Comparison of ENCODE assay signal across 8 cellular contexts in genomic region chr10:103759100-103759781, GRCh38.
DNase-seq lines count a peak whose midpoint lies in the region; ATAC-seq and TF ChIP-seq lines count a peak whose summit lies in the region.

No MANE protein-coding gene starts in this region.

- peaks cover 66% of the 10 kb centered on the region for H3K4me1 Mint-ChIP-seq in CD4-positive, alpha-beta T cell (ENCODE audit: low read depth)

- H3K9me3 ChIP-seq in CD4-positive, alpha-beta T cell (ENCODE audit: control insufficient read depth, low read length) = no peaks in the 10 kb centered on the region
- no peaks in the 10 kb centered on the region for H3K9me3 ChIP-seq in PC-9 (ENCODE audit: insufficient read depth, low read depth)
- no peaks in the 10 kb centered on the region for H3K9me3 ChIP-seq in breast epithelium
- no peaks in the 10 kb centered on the region for H3K9me3 ChIP-seq in subcutaneous abdominal adipose tissue (ENCODE audit: control insufficient read depth in 5 of 5, low read length in 5 of 5)

- TF ChIP-seq POLR2A in breast epithelium (IDR thresholded peaks at IDR 0.05) = no peak

- peaks cover 55% of the 10 kb centered on the region for H3F3A ChIP-seq in PC-9 (ENCODE audit: insufficient read depth, low read depth)

- no peaks in the 10 kb centered on the region for H3K36me3 ChIP-seq in PC-9 (ENCODE audit: low read depth)
- no peaks in the 10 kb centered on the region for H3K36me3 ChIP-seq in breast epithelium
- H3K36me3 ChIP-seq in subcutaneous abdominal adipose tissue (ENCODE audit: control insufficient read depth in 5 of 5, insufficient read depth in 5 of 5, low read length in 5 of 5) = no peaks in the 10 kb centered on the region

- intact Hi-C loops in CD4-positive, alpha-beta T cell (cut with DNase I, micrococcal nuclease) = no loop called here
- intact Hi-C loops in PC-9 (cut with micrococcal nuclease; ENCODE audit: unreplicated experiment) (loop anchor here (5.0 kb wide), 1 partner anchor 42 kb away; no protein-coding TSS in a partner anchor), breast epithelium (cut with DNase I; ENCODE audit: low total_unique reads) (no loop called here)

- H3K27me3 Mint-ChIP-seq in CD4-positive, alpha-beta T cell = no peaks in the 10 kb centered on the region

- no peak overlapping the region for H3K27ac ChIP-seq in CD4-positive, alpha-beta T cell (ENCODE audit: low read depth, low read length)
- H3K27ac ChIP-seq in PC-9 = peak overlapping the region; percentile 84
- H3K27ac ChIP-seq in breast epithelium = peak overlapping the region; percentile 59 to 73
- peak overlapping the region; percentile 69 for H3K27ac ChIP-seq in layer of hippocampus (ENCODE audit: low read depth, low read length)
- peak overlapping the region; percentile 69 for H3K27ac ChIP-seq in subcutaneous abdominal adipose tissue (ENCODE audit: low read depth, low read length)

- POLR2A ChIA-PET in CD4-positive, alpha-beta T cell (lab: Charles Lee) = interaction anchor here (2.5 kb wide), 1 partner anchor 14 kb away, joined by 13 read pairs; no protein-coding TSS in a partner anchor
- POLR2A ChIA-PET in PC-9 (lab: Charles Lee; ENCODE audit: unreplicated experiment) = interaction anchor here (0.5 to 0.6 kb wide), 4 partner anchors 11 to 186 kb away, joined by 3 to 8 read pairs (median 3); no protein-coding TSS in a partner anchor

- H3K4me2 ChIP-seq in PC-9 = peak overlapping the region; percentile 63

- H3K4me1 ChIP-seq in PC-9 (replicated peaks; ENCODE audit: insufficient read depth) (peaks cover 80% of the 10 kb centered on the region), breast epithelium (peaks cover 11 to 22% of the 10 kb centered on the region in 2 donors), subcutaneous abdominal adipose tissue (ENCODE audit: control insufficient read depth in 5 of 5, insufficient read depth in 5 of 5, low read length in 5 of 5) (peaks cover 13 to 76% (median 60%) of the 10 kb centered on the region in 5 donors)

- no peaks in the 10 kb centered on the region for H3K79me2 ChIP-seq in PC-9 (ENCODE audit: low read depth)

- H3K9me2 ChIP-seq in PC-9 (ENCODE audit: insufficient read depth) = no peaks in the 10 kb centered on the region

- peak in 1 of 10 experiments; percentile 16 for DNase-seq in CD4-positive, alpha-beta T cell
- DNase-seq in HCEC 1CT = peak; percentile 79
- DNase-seq in PC-9 = peak; percentile 28 to 71
- no peak for DNase-seq in breast epithelium (ENCODE audit: low spot score in 2 of 2)
- no peak for DNase-seq in SK-N-DZ (ENCODE audit: low spot score)
- DNase-seq in NCI-H146 (lab: John Stamatoyannopoulos, UW) = no peak

- no TSS peak for BruUV-seq in PC-9 (replicated peaks; lab: Mats Ljungman, UMichigan)

- no peak overlapping the region for H2AFZ ChIP-seq in PC-9

- peak; percentile 76 for ATAC-seq in CD4-positive, alpha-beta T cell (ENCODE audit: poor library complexity)

- peak overlapping the region; percentile 72 for H3K27ac Mint-ChIP-seq in CD4-positive, alpha-beta T cell

- TF ChIP-seq CTCF in CD4-positive, alpha-beta T cell (IDR thresholded peaks at IDR 0.05) = no peak
- no peak for TF ChIP-seq CTCF in PC-9 (conservative IDR thresholded peaks at IDR 0.05)
- TF ChIP-seq CTCF in breast epithelium (IDR thresholded peaks at IDR 0.05) = no peak

- peak overlapping the region; percentile 25 for H3K4me3 Mint-ChIP-seq in CD4-positive, alpha-beta T cell

- no peaks in the 10 kb centered on the region for H3K9me3 Mint-ChIP-seq in CD4-positive, alpha-beta T cell

- no peak overlapping the region for H3K9ac ChIP-seq in subcutaneous abdominal adipose tissue (ENCODE audit: low read length in 5 of 5)

- no peaks in the 10 kb centered on the region for H3K36me3 Mint-ChIP-seq in CD4-positive, alpha-beta T cell (ENCODE audit: low read depth)

- H3K27me3 ChIP-seq in CD4-positive, alpha-beta T cell (ENCODE audit: control insufficient read depth, insufficient read depth, low read length) = no peaks in the 10 kb centered on the region
- no peaks in the 10 kb centered on the region for H3K27me3 ChIP-seq in PC-9 (ENCODE audit: insufficient read depth, low read depth)
- no peaks in the 10 kb centered on the region for H3K27me3 ChIP-seq in breast epithelium
- H3K27me3 ChIP-seq in layer of hippocampus (ENCODE audit: control insufficient read depth, insufficient read depth, low read length) = no peaks in the 10 kb centered on the region
- H3K27me3 ChIP-seq in subcutaneous abdominal adipose tissue (ENCODE audit: control insufficient read depth in 5 of 5, insufficient read depth in 4 of 5, low read length in 5 of 5) = peaks cover 0 to 2% (median 0%) of the 10 kb centered on the region in 5 donors

- H3K4me3 ChIP-seq in PC-9 (no peak overlapping the region), breast epithelium (no peak overlapping the region), subcutaneous abdominal adipose tissue (ENCODE audit: low read depth in 1 of 5, low read length in 5 of 5) (peak overlapping the region in 1 of 5 donors; percentile 2)

- H4K20me1 ChIP-seq in PC-9 (ENCODE audit: insufficient read depth) = no peaks in the 10 kb centered on the region

- CTCF ChIA-PET in CD4-positive, alpha-beta T cell (lab: Charles Lee) = no interaction called here
- CTCF ChIA-PET in PC-9 (lab: Charles Lee) = no interaction called here

Comparison
In these comparisons a context has a peak if more than half of its experiments do, and no peak if none do; other contexts are left out.
1. DNase-seq: peak in HCEC 1CT (single experiment) and PC-9 (2 of 2); none in breast epithelium (0 of 2), SK-N-DZ (single experiment) and NCI-H146 (single experiment).